Comparison of ENCODE assay signal across 8 cellular contexts in genomic region chr3:98732239-98733054, GRCh38. TPM values are rescaled to one million over a fixed set of nuclear protein-coding genes. Genes with fewer than 3 reads are reported as not detected.
A peak's percentile ranks its signal among the peaks of the same experiment; 100 is the strongest.
DNase-seq lines count a peak whose midpoint lies in the region; ATAC-seq, FAIRE-seq and TF ChIP-seq lines count a peak whose summit lies in the region.

No MANE protein-coding gene starts in this region.

- H4K20me1 ChIP-seq in GM12878 (ENCODE audit: control insufficient read depth, insufficient read depth): no peaks in the 10 kb centered on the region

- FAIRE-seq in GM12878 (lab: Jason Lieb, UNC): no peak

- H3K9me3 ChIP-seq in A673 (ENCODE audit: low read depth, low read length, poor library complexity, severe bottlenecking) (no peaks in the 10 kb centered on the region), GM12878 (replicated peaks; ENCODE audit: control insufficient read depth, insufficient read depth, low read length) (no peaks in the 10 kb centered on the region)

- POLR2A ChIA-PET in A673 (lab: Charles Lee; ENCODE audit: low non-redundant PET): interaction anchor here (0.6 kb wide), 1 partner anchor 219 kb away, joined by 3 read pairs; no protein-coding TSS in a partner anchor
- POLR2A ChIA-PET in GM12878 (lab: Charles Lee): interaction anchor here (0.7 to 5.3 kb wide), 14 partner anchors 8 to 1222 kb away, joined by 3 to 43 read pairs (median 5); no protein-coding TSS in a partner anchor

- H3K4me2 ChIP-seq in GM12878 (ENCODE audit: control insufficient read depth, insufficient read depth): peak overlapping the region; percentile 73

- SMC1A ChIA-PET in GM12878 (lab: Charles Lee; ENCODE audit: uncharacterized antibody, unreplicated experiment): interaction anchor here (0.7 to 6.2 kb wide), 27 partner anchors 8 to 170 kb away, joined by 3 to 51 read pairs (median 6); partner anchors contain the start of gene ST3GAL6

- H3K4me1 ChIP-seq in A673 (ENCODE audit: insufficient read depth, low read length, poor library complexity, severe bottlenecking) (no peaks in the 10 kb centered on the region), GM12878 (ENCODE audit: control insufficient read depth, insufficient read depth, low read length) (no peaks in the 10 kb centered on the region)

- intact Hi-C loops in A673 (cut with micrococcal nuclease; ENCODE audit: unreplicated experiment): no loop called here
- intact Hi-C loops in GM12878 (cut with micrococcal nuclease; ENCODE audit: unreplicated experiment): loop anchor here (2.0 to 5.0 kb wide), 4 partner anchors 40 to 200 kb away; partner anchors contain the start of gene GPR15

- H3K27ac ChIP-seq in A673 (ENCODE audit: low read depth, low read length, poor library complexity, severe bottlenecking) (peak overlapping the region; percentile 66), GM12878 (ENCODE audit: control insufficient read depth, insufficient read depth) (peak overlapping the region; percentile 60)

- WGBS in GM12878 (ENCODE audit: insufficient coverage, insufficient replicate concordance, low lambda C conversion rate, missing lambda C conversion rate): 1% methylated on average over 67 of the region's 80 CpGs

- no peak for TF ChIP-seq EP300 in GM12878 (IDR thresholded peaks at IDR 0.05; ENCODE audit: borderline replicate concordance in 1 of 2, control insufficient read depth in 1 of 2, low read depth in 2 of 2, low read length in 2 of 2)

- H2AFZ ChIP-seq in GM12878 (ENCODE audit: control insufficient read depth, low read depth, low read length): peak overlapping the region; percentile 64

- DNase-seq in A673 (ENCODE audit: low spot score) (peak; percentile 60), GM12865 (ENCODE audit: low read depth) (peak; percentile 75), NCI-H524 (lab: John Stamatoyannopoulos, UW) (peak; percentile 75 to 85), GM12878 (ENCODE audit: low read depth, low spot score) (no peak), iPS DF 19.7 (ENCODE audit: low read depth, low spot score) (peak; percentile 52), putamen (ENCODE audit: low spot score) (peak; percentile 72), NCI-H1436 treated with DMSO at 0.1 percent for 48 hours (lab: John Stamatoyannopoulos, UW) (no peak)

- in situ Hi-C loops in GM12878 (cut with MboI): no loop called here

- peak overlapping the region; percentile 73; the same call in 1 of the 2 replicates for H3K9ac ChIP-seq in GM12878 (ENCODE audit: control insufficient read depth, insufficient read depth, low read length)

- peaks cover 37% of the 10 kb centered on the region for H3K79me2 ChIP-seq in GM12878 (ENCODE audit: control insufficient read depth, insufficient read depth, low read length)

- RAD21 ChIA-PET in GM12878 (lab: Charles Lee; ENCODE audit: unreplicated experiment): interaction anchor here (1.0 to 7.4 kb wide), 17 partner anchors 8 to 174 kb away, joined by 3 to 48 read pairs (median 9); no protein-coding TSS in a partner anchor

- TF ChIP-seq CTCF in A673 (conservative IDR thresholded peaks at IDR 0.05; ENCODE audit: low read depth, low read length): no peak
- no peak for TF ChIP-seq CTCF in GM12865 (IDR thresholded peaks at IDR 0.05; ENCODE audit: insufficient read depth, low read depth, low read length, missing control alignments)
- TF ChIP-seq CTCF in GM12878 (IDR thresholded peaks at IDR 0.05 in 2 of 3, conservative IDR thresholded peaks at IDR 0.05 in 1 of 3; ENCODE audit: control insufficient read depth in 2 of 3, extremely low read depth in 1 of 3, insufficient read depth in 1 of 3, low read depth in 3 of 3, low read length in 3 of 3): no peak

- no peaks in the 10 kb centered on the region for H3K36me3 ChIP-seq in A673 (ENCODE audit: insufficient read depth, low read length, poor library complexity, severe bottlenecking)
- no peaks in the 10 kb centered on the region for H3K36me3 ChIP-seq in GM12878 (ENCODE audit: control insufficient read depth in 2 of 2, insufficient read depth in 2 of 2, low read length in 1 of 2)

- H3K27me3 ChIP-seq in A673 (replicated peaks; ENCODE audit: insufficient read depth, low read depth, low read length, poor library complexity): no peaks in the 10 kb centered on the region
- no peaks in the 10 kb centered on the region for H3K27me3 ChIP-seq in GM12878 (replicated peaks in 1 of 2; ENCODE audit: control insufficient read depth in 2 of 2, insufficient read depth in 2 of 2, low read length in 1 of 2)

- no TSS peak for BruUV-seq in A673 (replicated peaks; lab: Mats Ljungman, UMichigan)
- no TSS peak for BruUV-seq in GM12878 (replicated peaks; lab: Mats Ljungman, UMichigan)

- CTCF ChIA-PET in A673 (lab: Charles Lee): no interaction called here
- CTCF ChIA-PET in GM12878 (lab: Yijun Ruan, JAX): interaction anchor here (0.8 to 4.5 kb wide), 17 partner anchors 8 to 142 kb away, joined by 3 to 42 read pairs (median 4); partner anchors contain the start of gene CPOX

- peak; percentile 81 for TF ChIP-seq POLR2A in GM12878 (IDR thresholded peaks at IDR 0.05; ENCODE audit: low read depth, low read length)

- ATAC-seq in HG02852 (IDR thresholded peaks at IDR 0.05; ENCODE audit: unreplicated experiment) (peak; percentile 41), GM12878 (peak; percentile 69)

- H3K4me3 ChIP-seq in A673 (ENCODE audit: low read depth, low read length, poor library complexity, severe bottlenecking) (peak overlapping the region; percentile 69), GM12865 (ENCODE audit: low read depth, low read length) (peak overlapping the region; percentile 73), GM12878 (peak overlapping the region; percentile 80)

- no peak for TF ChIP-seq RAD21 in GM12878 (IDR thresholded peaks at IDR 0.05; ENCODE audit: insufficient read depth, low read depth, low read length)

TF ChIP-seq in GM12878, 131 proteins besides CTCF, POLR2A, EP300 and RAD21 (continues in another document):
- TF ChIP-seq NR2F1 (conservative IDR thresholded peaks at IDR 0.05) (peak; percentile 48; the same call in 1 of the 2 replicates), PKNOX1 (IDR thresholded peaks at IDR 0.05) (no peak), ELK1 (IDR thresholded peaks at IDR 0.05; ENCODE audit: low read depth, low read length) (no peak), MEF2A (IDR thresholded peaks at IDR 0.05; ENCODE audit: insufficient read depth, low read depth, low read length) (no peak), POU2F2 (IDR thresholded peaks at IDR 0.05; ENCODE audit: borderline replicate concordance, low read depth, low read length) (no peak), NKRF (conservative IDR thresholded peaks at IDR 0.05) (no peak; the same call in 1 of the 2 replicates), MXI1 (IDR thresholded peaks at IDR 0.05; ENCODE audit: low read depth, low read length) (peak; percentile 62; the same call in 1 of the 2 replicates), NRF1 (conservative IDR thresholded peaks at IDR 0.05; ENCODE audit: low read depth, low read length) (no peak)

RNA-seq across cellular contexts. Expression of gene ST3GAL6, which starts 30.7 kb away (rescaled TPM):
- 4.8 and 8.2 TPM in 2 replicates for total RNA-seq in A673 (2021)
- total RNA-seq in GM12878 (2013; cell fraction: nucleolus; rRNA removed): 172 and 176 TPM in 2 replicates
- total RNA-seq in GM12878 (2014; rRNA removed): 35.4 and 43.9 TPM in 2 replicates
- 38.6 and 39.2 TPM in 2 replicates for total RNA-seq in GM12878 (2014; rRNA removed; fragmentation: Illumina TruSeq; extraction: Trizol)
- total RNA-seq in GM12878 (2021): 36.2 TPM in 2 replicates
- polyA plus RNA-seq in GM12878 (2011; ENCODE audit: low read depth): 3.2 TPM
- 20.2 and 31.3 TPM in 2 replicates for polyA plus RNA-seq in GM12878 (2011; rRNA removed)
- 6.9 and 9.8 TPM in 2 replicates for polyA plus RNA-seq in GM12878 (2011; cell fraction: cytosol; rRNA removed)
- 21.4 and 27.9 TPM in 2 replicates for polyA plus RNA-seq in GM12878 (2011; cell fraction: nucleus; rRNA removed)
- 6.3 and 11.1 TPM in 2 replicates for polyA plus RNA-seq in GM12878 (2012)
- 38.8 and 58.0 TPM in 2 replicates for polyA plus RNA-seq in GM12878 (2014; fragmentation: Illumina TruSeq; extraction: Trizol)
- 10 to 100 TPM; 19.5 to 31.4 TPM for polyA plus RNA-seq in GM12878 (2014; fragmentation: Nextera tagmentation; extraction: Ambion mirVana)
- 32.4 and 41.2 TPM in 2 replicates for polyA plus RNA-seq in GM12878 (2014; rRNA removed)
- 10 to 100 TPM; 38.8 to 40.4 TPM for polyA plus RNA-seq in GM12878 (2016; fragmentation: Nextera tagmentation; extraction: Ambion mirVana)
- polyA minus RNA-seq in GM12878 (2011; rRNA and poly(A)+ RNA removed): 10.3 and 13.2 TPM in 2 replicates
- polyA minus RNA-seq in GM12878 (2011; cell fraction: cytosol; rRNA and poly(A)+ RNA removed): 7.8 and 8.3 TPM in 2 replicates
- polyA minus RNA-seq in GM12878 (2011; cell fraction: nucleus; rRNA and poly(A)+ RNA removed): 25.9 and 40.0 TPM in 2 replicates

Comparison
In these comparisons a context has a peak if more than half of its experiments do, and no peak if none do; other contexts are left out.
1. DNase-seq: peak in A673 (single experiment), GM12865 (single experiment), NCI-H524 (2 of 2), iPS DF 19.7 (single experiment) and putamen (single experiment); none in GM12878 (single experiment) and NCI-H1436 treated with DMSO at 0.1 percent for 48 hours (single experiment).
2. Peak in every context shown above with its lines, with median percentiles within 50 percentile points of each other: H3K4me3 ChIP-seq.